1 cellular context compared by ENCODE assay signal in genomic region chr6:3147914-3148757, GRCh38.
TF ChIP-seq lines count a peak whose summit lies in the region.

No MANE protein-coding gene starts in this region.

TF ChIP-seq in HepG2, 621 proteins besides CTCF, POLR2A, EP300 and RAD21 (continued from another document):
- 0 out of 2 replicates have a peak, but pooled peaks have one; percentile 28 for TF ChIP-seq ZNF644 (CRISPR knock-in tag; IDR thresholded peaks at IDR 0.05; ENCODE audit: low read depth)
